Comparison of ENCODE assay signal across 21 cellular contexts in the genomic region with DNA sequence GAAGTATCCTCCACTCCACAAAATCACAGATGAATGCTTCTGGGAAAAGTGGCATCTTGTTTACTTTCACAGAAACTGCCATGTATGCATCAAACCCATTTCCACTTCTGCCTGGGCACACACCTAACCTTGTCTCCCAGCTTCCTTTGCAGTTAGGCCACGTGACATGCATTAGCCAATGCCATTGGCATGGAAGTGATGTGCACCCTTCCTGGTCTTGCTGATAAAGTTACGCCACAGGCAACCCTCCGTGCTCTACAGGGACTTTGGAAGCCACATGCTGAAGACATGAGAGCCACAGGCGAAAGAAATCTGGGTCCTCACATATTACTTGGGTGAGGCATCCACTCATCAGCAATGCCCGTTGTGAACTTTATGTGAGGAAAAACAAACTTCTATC.
DNase-seq lines count a peak whose midpoint lies in the region; ATAC-seq, FAIRE-seq and TF ChIP-seq lines count a peak whose summit lies in the region.
"Had no signal": no experiment of that assay in that cellular context is flagged by ENCODE, and none has a peak within 500 bp of the region (broad histone marks: within the 10 kb centered on the region; RNA-seq: fewer than 3 reads in every experiment).

No MANE protein-coding gene starts in this region.

- H3K9ac ChIP-seq in K562 (ENCODE audit: insufficient read depth in 1 of 2, low read depth in 2 of 2, low read length in 2 of 2): no peak overlapping the region
- H3K9ac ChIP-seq in GM23248: no peak overlapping the region
- H3K9ac ChIP-seq in mammary epithelial cell (ENCODE audit: insufficient read depth, low read length): no peak overlapping the region
- H3K9ac ChIP-seq: BLaER1 had no signal

- H3K79me2 ChIP-seq in GM23338 (replicated peaks; ENCODE audit: insufficient read depth) (no peaks in the 10 kb centered on the region), K562 (ENCODE audit: control insufficient read depth, insufficient read depth, low read length) (no peaks in the 10 kb centered on the region), GM23248 (ENCODE audit: insufficient read depth) (no peaks in the 10 kb centered on the region), mammary epithelial cell (ENCODE audit: insufficient read depth, low read length) (no peaks in the 10 kb centered on the region)

- H3K4me2 ChIP-seq in GM23338 (no peak overlapping the region), K562 (ENCODE audit: insufficient read depth, low read length) (no peak overlapping the region), GM23248 (ENCODE audit: unreplicated experiment) (no peak overlapping the region), mammary epithelial cell (ENCODE audit: insufficient read depth, low read depth, low read length) (no peak overlapping the region)
- H3K4me2 ChIP-seq: BLaER1 had no signal

- no peak for TF ChIP-seq CTCF in GM23338 (conservative IDR thresholded peaks at IDR 0.05; ENCODE audit: low read depth in 2 of 2)
- TF ChIP-seq CTCF in K562 (IDR thresholded peaks at IDR 0.05 in 2 of 3, conservative IDR thresholded peaks at IDR 0.05 in 1 of 3; ENCODE audit: insufficient read depth in 2 of 3, low read depth in 1 of 3, low read length in 3 of 3): no peak
- TF ChIP-seq CTCF in esophagus muscularis mucosa (IDR thresholded peaks at IDR 0.05): no peak
- TF ChIP-seq CTCF in mammary epithelial cell (conservative IDR thresholded peaks at IDR 0.05 in 1 of 2, IDR thresholded peaks at IDR 0.05 in 1 of 2; ENCODE audit: extremely low read depth in 1 of 2, insufficient read depth in 1 of 2, low read depth in 1 of 2, low read length in 2 of 2): no peak

- H3K9me1 ChIP-seq in K562 (ENCODE audit: control insufficient read depth, insufficient read depth, low read length): no peaks in the 10 kb centered on the region

- TF ChIP-seq RAD21 in K562 (CRISPR knock-in tag; conservative IDR thresholded peaks at IDR 0.05 in 1 of 2, IDR thresholded peaks at IDR 0.05 in 1 of 2): no peak

- H3K36me3 ChIP-seq in GM23338 (ENCODE audit: insufficient read depth) (no peaks in the 10 kb centered on the region), K562 (ENCODE audit: control insufficient read depth, insufficient read depth, low read length) (no peaks in the 10 kb centered on the region), esophagus muscularis mucosa (no peaks in the 10 kb centered on the region), GM23248 (ENCODE audit: low read depth) (no peaks in the 10 kb centered on the region), mammary epithelial cell (ENCODE audit: insufficient read depth, low read length) (no peaks in the 10 kb centered on the region)
- H3K36me3 ChIP-seq: BLaER1 had no signal

- dilution Hi-C loops in mammary epithelial cell (cut with HindIII; ENCODE audit: low sequenced_read_pairs): no loop called here

- in situ Hi-C loops in K562 (cut with MboI): no loop called here
- in situ Hi-C loops in GM23248 (cut with MboI): loop anchor here (25.0 kb wide), 1 partner anchor 298 kb away; no protein-coding TSS in a partner anchor
- in situ Hi-C loops in mammary epithelial cell (cut with MboI; ENCODE audit: low sequenced_read_pairs in 2 of 2): loop anchor here in 1 of 2 donors (25.0 kb wide), 1 partner anchor 298 kb away; no protein-coding TSS in a partner anchor

- H4K20me1 ChIP-seq in GM23338 (replicated peaks; ENCODE audit: insufficient read depth) (no peaks in the 10 kb centered on the region), K562 (replicated peaks; ENCODE audit: control insufficient read depth, insufficient read depth, low read length) (no peaks in the 10 kb centered on the region), GM23248 (ENCODE audit: insufficient read depth) (no peaks in the 10 kb centered on the region), mammary epithelial cell (ENCODE audit: insufficient read depth, low read length) (no peaks in the 10 kb centered on the region)
- H4K20me1 ChIP-seq: BLaER1 had no signal

- peaks cover 19% of the 10 kb centered on the region for H3K9me3 Mint-ChIP-seq in GM23338

- H3K4me3 Mint-ChIP-seq in GM23338: no peak overlapping the region
- H3K4me3 Mint-ChIP-seq: B cell; CD4-positive, CD25-positive, alpha-beta regulatory T cell; CD8-positive, alpha-beta T cell; H9 had no signal

- intact Hi-C loops in K562 (cut with micrococcal nuclease) (no loop called here), esophagus muscularis mucosa (cut with DNase I) (no loop called here), mammary epithelial cell (cut with micrococcal nuclease) (no loop called here)

- no peak for TF ChIP-seq POLR2A in K562 (conservative IDR thresholded peaks at IDR 0.05)
- TF ChIP-seq POLR2A in esophagus muscularis mucosa (IDR thresholded peaks at IDR 0.05; ENCODE audit: low read depth): no peak

- peak overlapping the region; percentile 14; the same call in 1 of the 2 replicates for H2AFZ ChIP-seq in GM23338
- H2AFZ ChIP-seq in K562 (ENCODE audit: low read depth, low read length): peak overlapping the region; percentile 50; the same call in 1 of the 2 replicates
- H2AFZ ChIP-seq in GM23248: no peak overlapping the region
- H2AFZ ChIP-seq in mammary epithelial cell (ENCODE audit: low read depth, low read length): no peak overlapping the region

- H3K36me3 Mint-ChIP-seq in GM23338 (ENCODE audit: low read depth): peaks cover 10% of the 10 kb centered on the region
- H3K36me3 Mint-ChIP-seq: CD4-positive, CD25-positive, alpha-beta regulatory T cell; CD8-positive, alpha-beta T cell had no signal

- FAIRE-seq in K562 (lab: Jason Lieb, UNC) (no peak), urothelium cell line (lab: Jason Lieb, UNC) (peak; percentile 40)
- FAIRE-seq: A204.1, G401.6, GM12892 had no signal

- peaks cover 2% of the 10 kb centered on the region; the same call in 2 of the 3 replicates for H3K4me1 Mint-ChIP-seq in GM23338
- H3K4me1 Mint-ChIP-seq: B cell; CD4-positive, CD25-positive, alpha-beta regulatory T cell had no signal

- BruUV-seq in K562 (replicated peaks; lab: Mats Ljungman, UMichigan) (no TSS peak), mammary epithelial cell (replicated peaks; lab: Mats Ljungman, UMichigan) (no TSS peak)

- H3K27ac ChIP-seq in GM23338 (ENCODE audit: low read depth) (no peak overlapping the region), K562 (ENCODE audit: extremely low read depth, low read depth, low read length) (no peak overlapping the region), esophagus muscularis mucosa (replicated peaks in 1 of 4) (no peak overlapping the region), GM23248 (no peak overlapping the region), mammary epithelial cell (ENCODE audit: insufficient read depth, low read depth, low read length) (no peak overlapping the region)
- H3K27ac ChIP-seq: 22Rv1, BLaER1, C4-2B had no signal

- H3K27me3 ChIP-seq in GM23338 (ENCODE audit: insufficient read depth): no peaks in the 10 kb centered on the region
- H3K27me3 ChIP-seq in K562 (ENCODE audit: control insufficient read depth in 2 of 2, insufficient read depth in 2 of 2, low read length in 2 of 2): no peaks in the 10 kb centered on the region
- H3K27me3 ChIP-seq in esophagus muscularis mucosa: no peaks in the 10 kb centered on the region
- H3K27me3 ChIP-seq in GM23248 (replicated peaks; ENCODE audit: insufficient read depth): peaks cover 11% of the 10 kb centered on the region
- no peaks in the 10 kb centered on the region for H3K27me3 ChIP-seq in mammary epithelial cell (ENCODE audit: insufficient read depth, low read length)
- H3K27me3 ChIP-seq: BLaER1 had no signal

- no peak for TF ChIP-seq EP300 in K562 (IDR thresholded peaks at IDR 0.05; ENCODE audit: low read length)
- no peak for TF ChIP-seq EP300 in esophagus muscularis mucosa (IDR thresholded peaks at IDR 0.05)

- CTCF ChIA-PET in K562 (lab: Yijun Ruan, JAX; ENCODE audit: low intra/inter-chr PET ratio): no interaction called here
- CTCF ChIA-PET in mammary epithelial cell (lab: Charles Lee; ENCODE audit: low non-redundant PET): no interaction called here

- no peaks in the 10 kb centered on the region for H3K9me3 ChIP-seq in K562 (replicated peaks; ENCODE audit: control insufficient read depth, insufficient read depth, low read depth, low read length)
- no peaks in the 10 kb centered on the region for H3K9me3 ChIP-seq in esophagus muscularis mucosa
- H3K9me3 ChIP-seq in GM23248 (ENCODE audit: low read depth): no peaks in the 10 kb centered on the region
- no peaks in the 10 kb centered on the region for H3K9me3 ChIP-seq in mammary epithelial cell (replicated peaks; ENCODE audit: insufficient read depth, low read length)
- H3K9me3 ChIP-seq: Caco-2 had no signal

- H3F3A ChIP-seq in GM23338 (replicated peaks; ENCODE audit: low read depth): no peaks in the 10 kb centered on the region
- no peaks in the 10 kb centered on the region for H3F3A ChIP-seq in GM23248 (ENCODE audit: insufficient read depth)

- H3K27ac Mint-ChIP-seq in GM23338: no peak overlapping the region
- H3K27ac Mint-ChIP-seq: B cell; CD4-positive, CD25-positive, alpha-beta regulatory T cell; CD8-positive, alpha-beta T cell; H9 had no signal

- H3K4me1 ChIP-seq in GM23338 (ENCODE audit: insufficient read depth) (no peaks in the 10 kb centered on the region), K562 (replicated peaks in 1 of 2; ENCODE audit: control insufficient read depth in 2 of 2, insufficient read depth in 2 of 2, low read length in 2 of 2) (no peaks in the 10 kb centered on the region), esophagus muscularis mucosa (peaks cover 0 to 3% (median 0%) of the 10 kb centered on the region in 4 donors), GM23248 (ENCODE audit: insufficient read depth) (no peaks in the 10 kb centered on the region), mammary epithelial cell (ENCODE audit: insufficient read depth, low read length) (no peaks in the 10 kb centered on the region)
- H3K4me1 ChIP-seq: BLaER1, Caco-2 had no signal

- no peaks in the 10 kb centered on the region for H3K27me3 Mint-ChIP-seq in GM23338 (ENCODE audit: insufficient read depth, low read depth, poor library complexity)

- H3K9me2 ChIP-seq in GM23338 (ENCODE audit: insufficient read depth) (peaks cover 10% of the 10 kb centered on the region; the same call in 1 of the 2 replicates), GM23248 (ENCODE audit: insufficient read depth) (no peaks in the 10 kb centered on the region)

- H3K4me3 ChIP-seq in GM23338 (no peak overlapping the region), K562 (no peak overlapping the region), esophagus muscularis mucosa (no peak overlapping the region), GM23248 (no peak overlapping the region), mammary epithelial cell (replicated peaks in 1 of 3; ENCODE audit: insufficient read depth in 1 of 3, low read depth in 2 of 3, low read length in 3 of 3) (no peak overlapping the region)
- H3K4me3 ChIP-seq: BLaER1 had no signal

- ATAC-seq in GM23338 (no peak), K562 (no peak), GM19463 (IDR thresholded peaks at IDR 0.05; ENCODE audit: unreplicated experiment) (no peak)
- ATAC-seq: CD8-positive, alpha-beta T cell; HCT116 had no signal

- POLR2A ChIA-PET in K562 (lab: Yijun Ruan, JAX): no interaction called here

- 2% methylated on average over 5 of the region's 5 CpGs for WGBS in K562 (ENCODE audit: insufficient coverage, low coverage, missing lambda C conversion rate)
- WGBS in esophagus muscularis mucosa: 94% methylated on average over 4 of the region's 5 CpGs
- 75 to 78% methylated on average over 5 of the region's 5 CpGs for WGBS in GM23248 (ENCODE audit: low coverage in 1 of 2, low lambda C conversion rate in 2 of 2, missing lambda C conversion rate in 2 of 2), 2 experiments
- 85% methylated on average over 5 of the region's 5 CpGs for WGBS in mammary epithelial cell (ENCODE audit: low coverage, missing lambda C conversion rate)

- DNase-seq in GM23338 (ENCODE audit: low spot score): no peak
- DNase-seq in K562 (ENCODE audit: extremely low read depth in 1 of 4, low spot score in 3 of 4): no peak
- peak; percentile 34 for DNase-seq in esophagus muscularis mucosa (ENCODE audit: extremely low spot score)
- DNase-seq in urothelium cell line (ENCODE audit: low spot score): no peak
- no peak for DNase-seq in GM23248
- DNase-seq in mammary epithelial cell: no peak
- DNase-seq: Caco-2; CD4-positive, CD25-positive, alpha-beta regulatory T cell; CD8-positive, alpha-beta T cell; DMS153; DND-41; H9 had no signal

Comparison
In these comparisons a context has a peak if more than half of its experiments do, and no peak if none do; other contexts are left out.
1. H2AFZ ChIP-seq: peak in GM23338 (single experiment) and K562 (single experiment); none in GM23248 (single experiment) and mammary epithelial cell (single experiment).